ENCODE assay signal across 17 cellular contexts in genomic region chr5:16976625-16977008, GRCh38.
A peak's percentile ranks its signal among the peaks of the same experiment; 100 is the strongest.
DNase-seq lines count a peak whose midpoint lies in the region; ATAC-seq lines count a peak whose summit lies in the region.
"Had no signal": no experiment of that assay in that cellular context is flagged by ENCODE, and none has a peak within 500 bp of the region (broad histone marks: within the 10 kb centered on the region; RNA-seq: fewer than 3 reads in every experiment).

No MANE protein-coding gene starts in this region.

- DNase-seq in T1000 (lab: John Stamatoyannopoulos, UW) (no peak), globus pallidus (ENCODE audit: low spot score) (no peak), NOMO-1 treated with dmso at 0.1 percent for 144 hours (lab: John Stamatoyannopoulos, UW; ENCODE audit: unreplicated experiment) (no peak), OCI-M1 (lab: John Stamatoyannopoulos, UW) (no peak)
- DNase-seq: activated T-cell treated with anti-CD3 and anti-CD28 coated beads, Interleukin-2, amount 50 U/mL, for 4 hours; effector CD4-positive, alpha-beta T cell; kidney; NCI-H1092 treated with DMSO at 0.1 percent for 48 hours; NCI-H510A treated with DMSO at 0.1 percent for 48 hours; stimulated activated CD4-positive, alpha-beta T cell treated with anti-CD3 and anti-CD28 coated beads, Interleukin-4, amount 100 ng/mL, for 1 hour; stomach had no signal

- ATAC-seq in GM18873 (IDR thresholded peaks at IDR 0.05; ENCODE audit: low FRiP score, unreplicated experiment): peak; percentile 74
- ATAC-seq in GM21528 (IDR thresholded peaks at IDR 0.05; ENCODE audit: low FRiP score, unreplicated experiment): peak; percentile 85
- ATAC-seq in HG03025 (IDR thresholded peaks at IDR 0.05; ENCODE audit: low FRiP score, unreplicated experiment): peak; percentile 35
- peak; percentile 59 for ATAC-seq in HG03575 (IDR thresholded peaks at IDR 0.05; ENCODE audit: extremely low read depth, insufficient number of reproducible peaks, low FRiP score, unreplicated experiment)
- ATAC-seq: activated T-cell treated with anti-CD3 and anti-CD28 coated beads, Interleukin-2, amount 50 U/mL, for 4 hours; gastroesophageal sphincter; WTC11 had no signal

Comparison
In these comparisons a context has a peak if more than half of its experiments do, and no peak if none do; other contexts are left out.
1. ATAC-seq: peak in every context shown above with its lines; median percentile 85 in GM21528; 74 in GM18873; 59 in HG03575; 35 in HG03025.